Comparison of ENCODE assay signal across 10 cellular contexts in genomic region chr3:66485291-66485968, GRCh38. TPM values are rescaled to one million over a fixed set of nuclear protein-coding genes. Genes with fewer than 3 reads are reported as not detected.
DNase-seq lines count a peak whose midpoint lies in the region; ATAC-seq, FAIRE-seq and TF ChIP-seq lines count a peak whose summit lies in the region.
"Had no signal": no experiment of that assay in that cellular context is flagged by ENCODE, and none has a peak within 500 bp of the region (broad histone marks: within the 10 kb centered on the region; RNA-seq: fewer than 3 reads in every experiment).

No MANE protein-coding gene starts in this region.

- CTCF ChIA-PET in AG04450 (lab: Charles Lee): interaction anchor here (1.1 to 1.8 kb wide), 3 partner anchors 78 to 334 kb away, joined by 3 to 5 read pairs (median 4); no protein-coding TSS in a partner anchor

- POLR2A ChIA-PET in AG04450 (lab: Yijun Ruan, JAX): interaction anchor here (0.7 to 2.1 kb wide), 3 partner anchors 12 to 315 kb away, joined by 3 to 7 read pairs (median 5); no protein-coding TSS in a partner anchor

- TF ChIP-seq CTCF in AG04450 (IDR thresholded peaks at IDR 0.05; ENCODE audit: low read depth, low read length) (no peak), coronary artery (IDR thresholded peaks at IDR 0.05) (no peak)

- FAIRE-seq in urothelium cell line (lab: Jason Lieb, UNC): no peak

- H3K36me3 ChIP-seq in mucosa of rectum (ENCODE audit: control insufficient read depth in 2 of 2, insufficient read depth in 2 of 2, low read length in 2 of 2): no peaks in the 10 kb centered on the region
- H3K36me3 ChIP-seq: spleen had no signal

- H3K9ac ChIP-seq in mucosa of rectum (ENCODE audit: low read depth in 1 of 2, low read length in 2 of 2): no peak overlapping the region

- no peaks in the 10 kb centered on the region for H3K9me3 ChIP-seq in AG04450 (ENCODE audit: control insufficient read depth, insufficient read depth, low read length)
- no peaks in the 10 kb centered on the region for H3K9me3 ChIP-seq in mucosa of rectum (ENCODE audit: control insufficient read depth in 2 of 2, low read length in 2 of 2)
- H3K9me3 ChIP-seq: spleen had no signal

- H3K27ac ChIP-seq in AG04450 (ENCODE audit: low read depth, low read length) (peak overlapping the region; percentile 95), coronary artery (peak overlapping the region; percentile 90 to 92), mucosa of rectum (ENCODE audit: low read depth in 2 of 2, low read length in 2 of 2) (peak overlapping the region; percentile 53 to 59)
- H3K27ac ChIP-seq: SK-N-MC, spleen had no signal

- peaks cover 36 to 55% of the 10 kb centered on the region in 2 donors for H3K4me1 ChIP-seq in mucosa of rectum (ENCODE audit: control insufficient read depth in 2 of 2, insufficient read depth in 2 of 2, low read length in 2 of 2)

- H3K4me3 ChIP-seq in AG04450 (ENCODE audit: low read depth, low read length) (no peak overlapping the region), coronary artery (no peak overlapping the region), mucosa of rectum (ENCODE audit: low read length in 2 of 2) (no peak overlapping the region)
- H3K4me3 ChIP-seq: SK-N-MC, spleen had no signal

- no peak for ATAC-seq in HG02571 (IDR thresholded peaks at IDR 0.05; ENCODE audit: unreplicated experiment)

- DNase-seq in AG04450 (ENCODE audit: low read depth, low spot score): peak; percentile 90
- DNase-seq in LHCN-M2 (ENCODE audit: low read depth): peak; percentile 58
- peak; percentile 80 for DNase-seq in coronary artery (ENCODE audit: low spot score)
- DNase-seq in COLO668 (lab: John Stamatoyannopoulos, UW; ENCODE audit: unreplicated experiment): no peak
- no peak for DNase-seq in NCI-H774 (lab: John Stamatoyannopoulos, UW)
- DNase-seq in urothelium cell line (ENCODE audit: low spot score): no peak
- DNase-seq: spleen had no signal

- H3K27me3 ChIP-seq in AG04450 (ENCODE audit: control insufficient read depth, insufficient read depth, low read length): no peaks in the 10 kb centered on the region
- no peaks in the 10 kb centered on the region for H3K27me3 ChIP-seq in mucosa of rectum (ENCODE audit: control insufficient read depth in 2 of 2, insufficient read depth in 2 of 2, low read length in 2 of 2)
- H3K27me3 ChIP-seq: spleen had no signal

RNA-seq across cellular contexts. Expression of gene LRIG1, which starts 15.4 kb away (rescaled TPM):
- polyA plus RNA-seq in AG04450 (2011; rRNA removed): 68.3 and 94.3 TPM in 2 replicates
- polyA minus RNA-seq in AG04450 (2011; rRNA and poly(A)+ RNA removed): 108 and 164 TPM in 2 replicates
- total RNA-seq in LHCN-M2 (2014; rRNA removed): 2.6 and 3.0 TPM in 2 replicates
- polyA plus RNA-seq in LHCN-M2 (2012): 4.8 TPM

Comparison
In these comparisons a context has a peak if more than half of its experiments do, and no peak if none do; other contexts are left out.
1. DNase-seq: peak in AG04450 (single experiment), LHCN-M2 (single experiment) and coronary artery (single experiment); none in COLO668 (single experiment), NCI-H774 (single experiment) and urothelium cell line (single experiment).
2. Peak in every context shown above with its lines, with median percentiles within 50 percentile points of each other: H3K27ac ChIP-seq.